Comparison of ENCODE assay signal across 8 cellular contexts in genomic region chr3:8768364-8769087, GRCh38. TPM values are rescaled to one million over a fixed set of nuclear protein-coding genes. Genes with fewer than 3 reads are reported as not detected.
A peak's percentile ranks its signal among the peaks of the same experiment; 100 is the strongest.
DNase-seq lines count a peak whose midpoint lies in the region; ATAC-seq and TF ChIP-seq lines count a peak whose summit lies in the region.

No MANE protein-coding gene starts in this region.

- no peak overlapping the region for H4K5ac ChIP-seq in H9 (ENCODE audit: insufficient read length, low read depth, low read length)

- DNase-seq in NCI-H748 (lab: John Stamatoyannopoulos, UW; ENCODE audit: unreplicated experiment) (peak; percentile 43), NCI-H748 treated with DMSO at 0.1 percent for 48 hours (lab: John Stamatoyannopoulos, UW) (no peak), H9 (peak; percentile 33), OCI-LY7 (ENCODE audit: low spot score) (no peak), heart left ventricle (no peak), vagina (ENCODE audit: extremely low spot score in 2 of 2) (no peak), anterior cingulate cortex (lab: John Stamatoyannopoulos, UW) (no peak), NCI-H2196 treated with DMSO at 0.1 percent for 48 hours (lab: John Stamatoyannopoulos, UW; ENCODE audit: unreplicated experiment) (no peak)

- H3K36me3 Mint-ChIP-seq in H9 (ENCODE audit: insufficient read depth in 1 of 3, low read depth in 3 of 3) = no peaks in the 10 kb centered on the region; a peak in 2 of 7 replicates

- no peak overlapping the region for H3K14ac ChIP-seq in H9 (ENCODE audit: insufficient read depth, low read length)

- no peak overlapping the region for H2BK20ac ChIP-seq in H9 (ENCODE audit: low read depth, low read length, poor library complexity, severe bottlenecking)

- no peak overlapping the region for H3K9ac ChIP-seq in H9 (ENCODE audit: extremely low read depth, insufficient read length, low read length)

- H3K56ac ChIP-seq in H9 (ENCODE audit: insufficient read length, low read depth, low read length) = no peak overlapping the region

- no TSS peak for BruUV-seq in OCI-LY7 (replicated peaks; lab: Mats Ljungman, UMichigan)

- H3K79me2 ChIP-seq in H9 (ENCODE audit: insufficient read depth, low read length) = no peaks in the 10 kb centered on the region
- no peaks in the 10 kb centered on the region for H3K79me2 ChIP-seq in OCI-LY7 (ENCODE audit: insufficient read depth, low read depth, low read length)

- H3K27ac ChIP-seq in H9 (ENCODE audit: insufficient read length, low read depth, low read length) (no peak overlapping the region), OCI-LY7 (ENCODE audit: low read depth, low read length, poor library complexity, severe bottlenecking) (no peak overlapping the region), heart left ventricle (no peak overlapping the region), vagina (no peak overlapping the region)

- H3K23ac ChIP-seq in H9 (ENCODE audit: insufficient read length, low read depth, low read length) = no peak overlapping the region

- H3K18ac ChIP-seq in H9 (ENCODE audit: insufficient read length, low read depth, low read length) = no peak overlapping the region

- no peaks in the 10 kb centered on the region for H3K79me1 ChIP-seq in H9 (ENCODE audit: insufficient read depth, low read depth, low read length, poor library complexity, severe bottlenecking)

- H3K4me1 ChIP-seq in H9 (ENCODE audit: insufficient read depth, low read length) = peaks cover 2% of the 10 kb centered on the region; the same call in 1 of the 2 replicates
- H3K4me1 ChIP-seq in OCI-LY7 (ENCODE audit: insufficient read depth, low read length, poor library complexity, severe bottlenecking) = no peaks in the 10 kb centered on the region
- H3K4me1 ChIP-seq in heart left ventricle = peaks cover 0 to 27% (median 9%) of the 10 kb centered on the region in 12 donors
- peaks cover 21% of the 10 kb centered on the region for H3K4me1 ChIP-seq in vagina

- CTCF ChIA-PET in OCI-LY7 (lab: Charles Lee; ENCODE audit: unreplicated experiment) = no interaction called here

- TF ChIP-seq CTCF in H9 (conservative IDR thresholded peaks at IDR 0.05) (no peak), OCI-LY7 (conservative IDR thresholded peaks at IDR 0.05; ENCODE audit: low read length) (no peak), heart left ventricle (IDR thresholded peaks at IDR 0.05) (no peak), vagina (IDR thresholded peaks at IDR 0.05) (no peak)

- no peaks in the 10 kb centered on the region for H3K9me3 ChIP-seq in H9 (ENCODE audit: control insufficient read depth, low read depth, low read length)
- no peaks in the 10 kb centered on the region for H3K9me3 ChIP-seq in OCI-LY7 (ENCODE audit: low read length)
- H3K9me3 ChIP-seq in heart left ventricle = no peaks in the 10 kb centered on the region
- H3K9me3 ChIP-seq in vagina = no peaks in the 10 kb centered on the region

- H4K20me1 ChIP-seq in H9 (ENCODE audit: control insufficient read depth, insufficient read depth, insufficient read length) (no peaks in the 10 kb centered on the region), OCI-LY7 (ENCODE audit: insufficient read depth, low read length) (no peaks in the 10 kb centered on the region)

- H3K4me2 ChIP-seq in H9 (ENCODE audit: insufficient read depth, insufficient read length, low read length) (peak overlapping the region; percentile 32), OCI-LY7 (ENCODE audit: low read length) (0 out of 2 replicates have a peak overlapping the region, but pooled peaks have one; percentile 43)

- H3K27me3 Mint-ChIP-seq in H9 (ENCODE audit: low read depth) = peaks cover 65% of the 10 kb centered on the region

- no peak overlapping the region for H2AK5ac ChIP-seq in H9 (ENCODE audit: insufficient read length, low read length)

- H4K91ac ChIP-seq in H9 (ENCODE audit: insufficient read length, low read depth, low read length) = no peak overlapping the region

- TF ChIP-seq POLR2A in heart left ventricle (IDR thresholded peaks at IDR 0.05) (no peak), vagina (IDR thresholded peaks at IDR 0.05) (no peak)

- H2BK12ac ChIP-seq in H9 (ENCODE audit: insufficient read length, low read depth, low read length) = no peak overlapping the region

- intact Hi-C loops in OCI-LY7 (cut with micrococcal nuclease; ENCODE audit: unreplicated experiment) (no loop called here), heart left ventricle (cut with DNase I) (loop anchor here in 8 of 10 donors (2.0 to 10.0 kb wide), 5 partner anchors 101 to 196 kb away; partner anchors contain the start of gene RAD18 (in 1 of the 8)), vagina (cut with DNase I) (no loop called here)

- no CpG with 5 or more reads among the region's 36 CpGs for WGBS in H9 (ENCODE audit: extremely low coverage, insufficient read length, low lambda C conversion rate)
- WGBS in heart left ventricle, 4 donors = 16 to 25% (median 22%) methylated on average over 24 to 36 of the region's 36 CpGs

- H3K4me3 Mint-ChIP-seq in H9 = peak overlapping the region; percentile 57 to 74

- no peak overlapping the region for H3T11ph ChIP-seq in H9 (ENCODE audit: low read length)

- no peak overlapping the region for H2BK120ac ChIP-seq in H9 (ENCODE audit: low read depth, low read length, poor library complexity, severe bottlenecking)

- no peak overlapping the region for H4K8ac ChIP-seq in H9 (replicated peaks; ENCODE audit: insufficient read length, low read depth, low read length)

- peaks cover 27 to 29% of the 10 kb centered on the region in 2 experiments for H3K4me1 Mint-ChIP-seq in H9

- no peak overlapping the region for H2BK15ac ChIP-seq in H9 (ENCODE audit: low read depth, low read length)

- H3K36me3 ChIP-seq in OCI-LY7 (ENCODE audit: insufficient read depth, low read length) (no peaks in the 10 kb centered on the region), heart left ventricle (no peaks in the 10 kb centered on the region), vagina (no peaks in the 10 kb centered on the region)

- H3K27ac Mint-ChIP-seq in H9 = no peak overlapping the region

- no peak overlapping the region for H3K4me3 ChIP-seq in OCI-LY7 (ENCODE audit: low read depth, low read length, poor library complexity, severe bottlenecking)
- peak overlapping the region in 10 of 12 donors; percentile 1 to 50 (median 42) for H3K4me3 ChIP-seq in heart left ventricle
- H3K4me3 ChIP-seq in vagina = peak overlapping the region; percentile 14 to 38

- H2BK5ac ChIP-seq in H9 (ENCODE audit: insufficient read length, low read length) = no peak overlapping the region

- no peaks in the 10 kb centered on the region for H3K9me3 Mint-ChIP-seq in H9

- no peak overlapping the region for H3K4ac ChIP-seq in H9 (ENCODE audit: low read depth, low read length)

- POLR2A ChIA-PET in OCI-LY7 (lab: Charles Lee) = no interaction called here

- no peaks in the 10 kb centered on the region for H3K9me2 ChIP-seq in OCI-LY7 (ENCODE audit: insufficient read depth, low read length)

- no peak overlapping the region for H2AFZ ChIP-seq in H9 (ENCODE audit: low read length)
- H2AFZ ChIP-seq in OCI-LY7 (ENCODE audit: low read length) = no peak overlapping the region

- H3K27me3 ChIP-seq in H9 (ENCODE audit: insufficient read depth, low read length) (peaks cover 13% of the 10 kb centered on the region; the same call in 1 of the 2 replicates), heart left ventricle (peaks cover 17 to 44% (median 24%) of the 10 kb centered on the region in 9 donors), vagina (peaks cover 6% of the 10 kb centered on the region)

- H3K23me2 ChIP-seq in H9 (ENCODE audit: insufficient read length, low read depth, low read length, poor library complexity, severe bottlenecking) = peaks cover 4% of the 10 kb centered on the region

- ATAC-seq in heart left ventricle = no peak

RNA-seq across cellular contexts. Expression of gene OXTR, which starts 0.9 kb away (rescaled TPM):
- 1.5 and 1.7 TPM in 2 replicates for total RNA-seq in H9 (2021)
- total RNA-seq in OCI-LY7 (2014; rRNA removed; shearing (Covaris generic)) = 1.5 and 2.0 TPM in 2 replicates
- 0.82 and 2.8 TPM in 2 replicates for total RNA-seq in OCI-LY7 (2022)
- total RNA-seq in heart left ventricle = under 1 TPM in 6 of 9 donors, not detected in 3; 0.12 to 0.54 (median 0.27) TPM
- polyA plus RNA-seq in heart left ventricle = under 1 TPM; 0.11 to 0.22 TPM
- total RNA-seq in vagina = 0.25 TPM

RNA-seq across cellular contexts. Expression of gene CAV3, which starts 34.9 kb away (rescaled TPM):
- total RNA-seq in H9 (2021) (not detected in 2 replicates), OCI-LY7 (2022) (not detected in 2 replicates), heart left ventricle (10 to 100 TPM; 17.4 to 37.8 (median 28.3) TPM), vagina (not detected)
- total RNA-seq in OCI-LY7 (2014; rRNA removed; shearing (Covaris generic)) = not detected in 2 replicates
- polyA plus RNA-seq in heart left ventricle = 10 to 100 TPM; 21.2 to 27.6 TPM

Comparison
In these comparisons a context has a peak if more than half of its experiments do, and no peak if none do; other contexts are left out.
1. DNase-seq: peak in NCI-H748 (single experiment) and H9 (single experiment); none in NCI-H748 treated with DMSO at 0.1 percent for 48 hours (single experiment), OCI-LY7 (single experiment), heart left ventricle (0 of 5), vagina (0 of 2), anterior cingulate cortex (0 of 58) and NCI-H2196 treated with DMSO at 0.1 percent for 48 hours (single experiment).
2. RNA of gene CAV3, which starts 34.9 kb away (total RNA-seq): 17.4 to 37.8 TPM in heart left ventricle; not detected in H9, not detected in OCI-LY7 and not detected in vagina (single experiment); every median in the first group is over 10 times any median in the second.
3. intact Hi-C loops: an anchor here in heart left ventricle (2.0 to 10.0 kb wide); none called in OCI-LY7 and vagina.